8 cellular contexts compared by ENCODE assay signal in genomic region chr11:77073328-77074001, GRCh38. TPM values are rescaled to one million over a fixed set of nuclear protein-coding genes. Genes with fewer than 3 reads are reported as not detected.
DNase-seq lines count a peak whose midpoint lies in the region; ATAC-seq and TF ChIP-seq lines count a peak whose summit lies in the region.

No MANE protein-coding gene starts in this region.

- no peaks in the 10 kb centered on the region for H3K9me3 ChIP-seq in CD4-positive, alpha-beta memory T cell (ENCODE audit: control insufficient read depth in 1 of 2, low read length in 2 of 2)

- H3K9me3 Mint-ChIP-seq in CD4-positive, alpha-beta memory T cell = no peaks in the 10 kb centered on the region

- TF ChIP-seq CTCF in astrocyte of the cerebellum (IDR thresholded peaks at IDR 0.05; ENCODE audit: low read depth, low read length, missing control alignments) = peak; percentile 60

- H3K4me3 ChIP-seq in astrocyte of the cerebellum (ENCODE audit: low read depth, low read length) (no peak overlapping the region), skeletal muscle cell (ENCODE audit: low read depth, low read length) (no peak overlapping the region)
- no peak overlapping the region for H3K4me3 ChIP-seq in CD4-positive, alpha-beta memory T cell (ENCODE audit: low read length in 2 of 2)

- peaks cover 0 to 1% of the 10 kb centered on the region in 2 donors for H3K27me3 Mint-ChIP-seq in CD4-positive, alpha-beta memory T cell

- H3K27me3 ChIP-seq in CD4-positive, alpha-beta memory T cell (ENCODE audit: insufficient read depth, low read length) = no peaks in the 10 kb centered on the region

- POLR2A ChIA-PET in CD4-positive, alpha-beta memory T cell (lab: Charles Lee; ENCODE audit: partially characterized antibody) = interaction anchor here (1.1 kb wide), 1 partner anchor 9 kb away, joined by 4 read pairs; no protein-coding TSS in a partner anchor

- H3K27ac Mint-ChIP-seq in CD4-positive, alpha-beta memory T cell = peak overlapping the region in 3 of 7 donors; percentile 4 to 32 (median 13)

- peaks cover 13% of the 10 kb centered on the region for H3K4me1 ChIP-seq in CD4-positive, alpha-beta memory T cell (ENCODE audit: insufficient read depth, low read length)

- CTCF ChIA-PET in CD4-positive, alpha-beta memory T cell (lab: Charles Lee; ENCODE audit: partially characterized antibody) = no interaction called here

- peaks cover 8 to 26% (median 10%) of the 10 kb centered on the region in 4 donors for H3K4me1 Mint-ChIP-seq in CD4-positive, alpha-beta memory T cell

- no peaks in the 10 kb centered on the region for H3K36me3 ChIP-seq in CD4-positive, alpha-beta memory T cell (ENCODE audit: insufficient read depth, low read length)

- in situ Hi-C loops in astrocyte of the cerebellum (cut with HindIII; ENCODE audit: low sequenced_read_pairs) = no loop called here

- H3K27ac ChIP-seq in CD4-positive, alpha-beta memory T cell (ENCODE audit: low read depth, low read length) = no peak overlapping the region

- peak; percentile 93 for DNase-seq in A172 (ENCODE audit: low spot score)
- peak in 64 of 76 experiments; percentile 8 to 81 (median 56) for DNase-seq in HUDEP-2 (lab: John Stamatoyannopoulos, UW; ENCODE audit: unreplicated experiment in 76 of 76)
- DNase-seq in astrocyte of the cerebellum (ENCODE audit: low read depth) = peak; percentile 58
- peak; percentile 99 for DNase-seq in hepatic stellate cell (ENCODE audit: low spot score)
- DNase-seq in skeletal muscle cell (ENCODE audit: low read depth) = peak; percentile 77
- no peak for DNase-seq in CD4-positive, alpha-beta memory T cell
- DNase-seq in NCI-H526 treated with DMSO at 0.1 percent for 48 hours (lab: John Stamatoyannopoulos, UW) = no peak

- intact Hi-C loops in CD4-positive, alpha-beta memory T cell (cut with micrococcal nuclease) = no loop called here

- ATAC-seq in GM21619 (IDR thresholded peaks at IDR 0.05; ENCODE audit: unreplicated experiment) = no peak

- H3K4me3 Mint-ChIP-seq in CD4-positive, alpha-beta memory T cell = no peak overlapping the region

- H3K36me3 Mint-ChIP-seq in CD4-positive, alpha-beta memory T cell = no peaks in the 10 kb centered on the region

RNA-seq across cellular contexts. Expression of gene CAPN5, which starts 6.7 kb away (rescaled TPM):
- total RNA-seq in A172 (2014; rRNA removed; shearing (Covaris generic)) = 15.2 and 18.3 TPM in 2 replicates
- total RNA-seq in CD4-positive, alpha-beta memory T cell = 1 to 10 TPM; 1.6 to 1.9 TPM
- 1 to 10 TPM; 1.4 to 2.6 TPM for polyA plus RNA-seq in CD4-positive, alpha-beta memory T cell

RNA-seq across cellular contexts. Expression of gene OMP, which starts 29.2 kb away (rescaled TPM):
- total RNA-seq in A172 (2014; rRNA removed; shearing (Covaris generic)) = not detected in 2 replicates
- total RNA-seq in CD4-positive, alpha-beta memory T cell = under 1 TPM in 1 of 2 experiments, not detected in 1; 0.79 TPM
- not detected for polyA plus RNA-seq in CD4-positive, alpha-beta memory T cell

RNA-seq across cellular contexts. Expression of gene B3GNT6, which starts 39.3 kb away (rescaled TPM):
- total RNA-seq in A172 (2014; rRNA removed; shearing (Covaris generic)) = not detected in 2 replicates
- not detected for total RNA-seq in CD4-positive, alpha-beta memory T cell
- not detected for polyA plus RNA-seq in CD4-positive, alpha-beta memory T cell

RNA-seq across cellular contexts. Expression of gene MYO7A, which starts 54.6 kb away (rescaled TPM):
- total RNA-seq in A172 (2014; rRNA removed; shearing (Covaris generic)) = 0.05 TPM in 1 of 2 replicates, not detected in the other
- under 1 TPM; 0.20 to 0.47 TPM for total RNA-seq in CD4-positive, alpha-beta memory T cell
- polyA plus RNA-seq in CD4-positive, alpha-beta memory T cell = under 1 TPM in 1 of 2 donors, not detected in 1; 0.24 TPM

Comparison
In these comparisons a context has a peak if more than half of its experiments do, and no peak if none do; other contexts are left out.
1. DNase-seq: peak in A172 (single experiment), HUDEP-2 (64 of 76), astrocyte of the cerebellum (single experiment), hepatic stellate cell (single experiment) and skeletal muscle cell (single experiment); none in CD4-positive, alpha-beta memory T cell (0 of 5) and NCI-H526 treated with DMSO at 0.1 percent for 48 hours (single experiment).